ENCODE assay signal across 23 cellular contexts in the genomic region with DNA sequence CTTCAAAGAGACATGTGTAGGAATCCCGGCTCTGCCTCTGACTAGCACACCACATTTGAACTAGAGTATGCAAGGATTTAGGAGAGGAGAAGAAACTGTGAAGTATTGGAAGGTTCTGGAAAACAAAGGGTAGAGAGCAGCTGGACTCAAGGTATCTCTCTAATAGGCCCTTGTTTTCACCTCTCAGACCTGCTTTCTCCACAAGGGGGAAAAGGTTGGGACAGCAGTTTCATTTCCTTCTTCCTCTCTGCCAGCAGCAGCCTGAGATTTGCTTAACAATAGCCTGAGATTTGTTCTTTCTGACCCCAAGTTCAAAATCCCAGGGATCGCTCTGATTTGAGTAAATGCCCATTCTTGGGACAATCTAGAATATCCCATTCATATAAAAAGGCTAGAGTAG.
DNase-seq lines count a peak whose midpoint lies in the region; ATAC-seq and TF ChIP-seq lines count a peak whose summit lies in the region.
"Had no signal": no experiment of that assay in that cellular context is flagged by ENCODE, and none has a peak within 500 bp of the region (broad histone marks: within the 10 kb centered on the region; RNA-seq: fewer than 3 reads in every experiment).

No MANE protein-coding gene starts in this region.

- DNase-seq in BE2C, result no peak
- DNase-seq in H9, result peak; percentile 33
- DNase-seq in RPMI8226, result peak; percentile 16
- no peak for DNase-seq in foreskin keratinocyte
- no peak for DNase-seq in KG1 (lab: John Stamatoyannopoulos, UW)
- no peak for DNase-seq in DMS 273 (lab: John Stamatoyannopoulos, UW; ENCODE audit: unreplicated experiment)
- DNase-seq in caudate nucleus (lab: John Stamatoyannopoulos, UW), result no peak
- DNase-seq: AML-193; Calu3; CD8-positive, alpha-beta memory T cell; IMR-90; NCI-H1105; NCI-H2029 treated with DMSO at 0.1 percent for 48 hours; NCI-H345; NCI-H524; NCI-H774; NK-92 treated with Interleukin-12 subunit alpha and Interleukin-12 subunit beta, amount 100 ng/mL, for 24 hours; SHP77 treated with DMSO at 0.1 percent for 48 hours; SW 1271 had no signal

- H3K56ac ChIP-seq in H9 (ENCODE audit: insufficient read length, low read depth, low read length), result no peak overlapping the region

- no peak overlapping the region for H2BK12ac ChIP-seq in H9 (ENCODE audit: insufficient read length, low read depth, low read length)

- WGBS in H9 (ENCODE audit: extremely low coverage, insufficient read length, low lambda C conversion rate), result no CpG with 5 or more reads among the region's 2 CpGs

- H3K27me3 Mint-ChIP-seq in H9 (ENCODE audit: low read depth), result 0 out of 2 replicates have a peak, but pooled peaks cover under 1% of the 10 kb centered on the region

- H3K4me1 Mint-ChIP-seq in H9, result peaks cover 15 to 24% of the 10 kb centered on the region in 2 experiments
- H3K4me1 Mint-ChIP-seq: CD8-positive, alpha-beta memory T cell had no signal

- H3K79me2 ChIP-seq in H9 (ENCODE audit: insufficient read depth, low read length), result no peaks in the 10 kb centered on the region

- no peak overlapping the region for H3K14ac ChIP-seq in H9 (ENCODE audit: insufficient read depth, low read length)

- H4K8ac ChIP-seq in H9 (replicated peaks; ENCODE audit: insufficient read length, low read depth, low read length), result no peak overlapping the region

- no peak overlapping the region for H2BK20ac ChIP-seq in H9 (ENCODE audit: low read depth, low read length, poor library complexity, severe bottlenecking)

- H3K27me3 ChIP-seq in BE2C, result no peaks in the 10 kb centered on the region
- H3K27me3 ChIP-seq in H9 (ENCODE audit: insufficient read depth, low read length), result no peaks in the 10 kb centered on the region
- H3K27me3 ChIP-seq in foreskin keratinocyte, result no peaks in the 10 kb centered on the region

- no peaks in the 10 kb centered on the region; a peak in 1 of 7 replicates for H3K36me3 Mint-ChIP-seq in H9 (ENCODE audit: insufficient read depth in 1 of 3, low read depth in 3 of 3)

- H4K5ac ChIP-seq in H9 (ENCODE audit: insufficient read length, low read depth, low read length), result no peak overlapping the region

- H3K4me2 ChIP-seq in H9 (ENCODE audit: insufficient read depth, insufficient read length, low read length), result no peak overlapping the region

- no peaks in the 10 kb centered on the region for H3K23me2 ChIP-seq in H9 (ENCODE audit: insufficient read length, low read depth, low read length, poor library complexity, severe bottlenecking)

- H3K27ac Mint-ChIP-seq in H9, result 0 out of 7 replicates have a peak overlapping the region, but pooled peaks of 1 of the 3 experiments have one; percentile 2

- H3K18ac ChIP-seq in H9 (ENCODE audit: insufficient read length, low read depth, low read length), result no peak overlapping the region

- H2BK5ac ChIP-seq in H9 (ENCODE audit: insufficient read length, low read length), result no peak overlapping the region

- H3K4me1 ChIP-seq in BE2C (peaks cover 7% of the 10 kb centered on the region), H9 (ENCODE audit: insufficient read depth, low read length) (0 out of 2 replicates have a peak, but pooled peaks cover 4% of the 10 kb centered on the region), foreskin keratinocyte (no peaks in the 10 kb centered on the region)
- H3K4me1 ChIP-seq: HAP-1 had no signal

- H2AK5ac ChIP-seq in H9 (ENCODE audit: insufficient read length, low read length), result no peak overlapping the region

- no peak overlapping the region for H3K4me3 Mint-ChIP-seq in H9
- H3K4me3 Mint-ChIP-seq: CD8-positive, alpha-beta memory T cell had no signal

- H3K4ac ChIP-seq in H9 (ENCODE audit: low read depth, low read length), result no peak overlapping the region

- H3K36me3 ChIP-seq in BE2C, result no peaks in the 10 kb centered on the region
- H3K36me3 ChIP-seq: HAP-1 had no signal

- H2BK15ac ChIP-seq in H9 (ENCODE audit: low read depth, low read length), result no peak overlapping the region

- H4K91ac ChIP-seq in H9 (ENCODE audit: insufficient read length, low read depth, low read length), result no peak overlapping the region

- no peak overlapping the region for H3K4me3 ChIP-seq in BE2C (ENCODE audit: low read depth, low read length)
- H3K4me3 ChIP-seq: HAP-1, SK-N-MC had no signal

- no peaks in the 10 kb centered on the region for H3K79me1 ChIP-seq in H9 (ENCODE audit: insufficient read depth, low read depth, low read length, poor library complexity, severe bottlenecking)

- no peak overlapping the region for H3T11ph ChIP-seq in H9 (ENCODE audit: low read length)

- no peak overlapping the region for H3K9ac ChIP-seq in H9 (ENCODE audit: extremely low read depth, insufficient read length, low read length)

- H2BK120ac ChIP-seq in H9 (ENCODE audit: low read depth, low read length, poor library complexity, severe bottlenecking), result no peak overlapping the region

- no peak overlapping the region for H3K23ac ChIP-seq in H9 (ENCODE audit: insufficient read length, low read depth, low read length)

- peaks cover 0 to 3% of the 10 kb centered on the region in 2 experiments; a peak in 2 of 5 replicates for H3K9me3 Mint-ChIP-seq in H9

- no peaks in the 10 kb centered on the region for H3K9me3 ChIP-seq in BE2C
- no peaks in the 10 kb centered on the region for H3K9me3 ChIP-seq in H9 (ENCODE audit: control insufficient read depth, low read depth, low read length)
- H3K9me3 ChIP-seq: HAP-1 had no signal

- 0 out of 2 replicates have a peak, but pooled peaks have one; percentile 7 for TF ChIP-seq CTCF in BE2C (IDR thresholded peaks at IDR 0.05; ENCODE audit: low read depth, low read length)
- TF ChIP-seq CTCF in H9 (conservative IDR thresholded peaks at IDR 0.05), result peak; percentile 46; the same call in 2 of the 3 replicates
- peak; percentile 20 for TF ChIP-seq CTCF in foreskin keratinocyte (conservative IDR thresholded peaks at IDR 0.05)

- no peak overlapping the region for H2AFZ ChIP-seq in H9 (ENCODE audit: low read length)

- no peak for ATAC-seq in foreskin keratinocyte
- ATAC-seq in HG02623 (IDR thresholded peaks at IDR 0.05; ENCODE audit: unreplicated experiment), result no peak

- H3K27ac ChIP-seq in H9 (ENCODE audit: insufficient read length, low read depth, low read length) (no peak overlapping the region), foreskin keratinocyte (no peak overlapping the region), caudate nucleus (ENCODE audit: low read depth, low read length) (no peak overlapping the region)
- H3K27ac ChIP-seq: C4-2B, SK-N-MC had no signal

- H4K20me1 ChIP-seq in H9 (ENCODE audit: control insufficient read depth, insufficient read depth, insufficient read length), result no peaks in the 10 kb centered on the region

Comparison
In these comparisons a context has a peak if more than half of its experiments do, and no peak if none do; other contexts are left out.
1. DNase-seq: peak in H9 (single experiment) and RPMI8226 (single experiment); none in BE2C (single experiment), foreskin keratinocyte (0 of 2), KG1 (single experiment), DMS 273 (single experiment) and caudate nucleus (0 of 61).
2. Peak in every context shown above with its lines, with median percentiles within 50 percentile points of each other: CTCF ChIP-seq.